16 cellular contexts compared by ENCODE assay signal in genomic region chr5:77638763-77639451, GRCh38. TPM values are rescaled to one million over a fixed set of nuclear protein-coding genes. Genes with fewer than 3 reads are reported as not detected.
DNase-seq lines count a peak whose midpoint lies in the region; TF ChIP-seq lines count a peak whose summit lies in the region.
"Had no signal": no experiment of that assay in that cellular context is flagged by ENCODE, and none has a peak within 500 bp of the region (broad histone marks: within the 10 kb centered on the region; RNA-seq: fewer than 3 reads in every experiment).

No MANE protein-coding gene starts in this region.

- DNase-seq in NCI-H2107 (lab: John Stamatoyannopoulos, UW) = peak; percentile 57
- DNase-seq in NCI-H2107 treated with DMSO at 0.1 percent for 48 hours (lab: John Stamatoyannopoulos, UW; ENCODE audit: unreplicated experiment) = no peak
- peak; percentile 38 for DNase-seq in NCI-H1092 treated with DMSO at 0.1 percent for 48 hours (lab: John Stamatoyannopoulos, UW)
- peak; percentile 94 for DNase-seq in endodermal cell
- DNase-seq in neuronal stem cell (ENCODE audit: low spot score) = no peak
- DNase-seq in NCI-H128 (lab: John Stamatoyannopoulos, UW; ENCODE audit: unreplicated experiment) = no peak
- no peak for DNase-seq in activated CD4-positive, alpha-beta memory T cell treated with anti-CD3 and anti-CD28 coated beads, Interleukin-2, amount 10 ng/mL, durations not matched to agents 7 days and 5 days
- DNase-seq in mesenteric fat pad (ENCODE audit: low spot score) = no peak
- DNase-seq: activated effector memory CD4-positive, alpha-beta T cell treated with anti-CD3 and anti-CD28 coated beads, Interleukin-2, amount 50 U/mL, for 16 hours; cortex of kidney; GDM1; heart right ventricle; HFFc6; NCI-H1436; OCI-M1 had no signal

- H3K27me3 Mint-ChIP-seq in endodermal cell (ENCODE audit: insufficient read depth) = peaks cover 100% of the 10 kb centered on the region
- peaks cover 75% of the 10 kb centered on the region for H3K27me3 Mint-ChIP-seq in activated CD4-positive, alpha-beta memory T cell treated with anti-CD3 and anti-CD28 coated beads, Interleukin-2, amount 10 ng/mL, durations not matched to agents 7 days and 5 days

- peak overlapping the region; percentile 87 for H2AFZ ChIP-seq in neuronal stem cell (ENCODE audit: low read length)

- H3K23ac ChIP-seq in neuronal stem cell (ENCODE audit: low read depth, low read length, poor library complexity) = peak overlapping the region; percentile 71

- H3K27me3 ChIP-seq in endodermal cell (ENCODE audit: control insufficient read depth, insufficient read depth, low read length, poor library complexity, severe bottlenecking) = peaks cover 100% of the 10 kb centered on the region
- H3K27me3 ChIP-seq in neuronal stem cell (ENCODE audit: control insufficient read depth in 3 of 3, insufficient read depth in 3 of 3, low read depth in 1 of 3, low read length in 3 of 3) = peaks cover 36 to 100% (median 80%) of the 10 kb centered on the region in 3 experiments

- H3K14ac ChIP-seq in neuronal stem cell (ENCODE audit: low read length) = no peak overlapping the region

- TF ChIP-seq CTCF in endodermal cell (conservative IDR thresholded peaks at IDR 0.05) = peak; percentile 31

- H2AK5ac ChIP-seq in neuronal stem cell (ENCODE audit: low read depth, low read length) = no peak overlapping the region

- H3K4me2 ChIP-seq in neuronal stem cell (ENCODE audit: insufficient read depth, low read length, poor library complexity, severe bottlenecking) = peak overlapping the region; percentile 46

- H3K4me1 ChIP-seq in endodermal cell (ENCODE audit: control insufficient read depth, insufficient read depth, low read length) (peaks cover 6% of the 10 kb centered on the region), neuronal stem cell (ENCODE audit: control insufficient read depth in 2 of 2, insufficient read depth in 1 of 2, low read depth in 1 of 2, low read length in 2 of 2) (peaks cover 7 to 13% of the 10 kb centered on the region in 2 donors)

- H3K36me3 Mint-ChIP-seq in endodermal cell (ENCODE audit: low read depth) = no peaks in the 10 kb centered on the region
- peaks cover 17% of the 10 kb centered on the region for H3K36me3 Mint-ChIP-seq in activated CD4-positive, alpha-beta memory T cell treated with anti-CD3 and anti-CD28 coated beads, Interleukin-2, amount 10 ng/mL, durations not matched to agents 7 days and 5 days (ENCODE audit: low read depth)

- no peak overlapping the region for H3K27ac Mint-ChIP-seq in endodermal cell
- H3K27ac Mint-ChIP-seq in activated CD4-positive, alpha-beta memory T cell treated with anti-CD3 and anti-CD28 coated beads, Interleukin-2, amount 10 ng/mL, durations not matched to agents 7 days and 5 days = no peak overlapping the region
- H3K27ac Mint-ChIP-seq: HFFc6 had no signal

- POLR2A ChIA-PET in activated CD4-positive, alpha-beta memory T cell treated with anti-CD3 and anti-CD28 coated beads, Interleukin-2, amount 10 ng/mL, durations not matched to agents 7 days and 5 days (lab: Charles Lee) = interaction anchor here (1.5 to 3.5 kb wide), 2 partner anchors 9 to 10 kb away, joined by 3 to 11 read pairs; no protein-coding TSS in a partner anchor

- H2BK120ac ChIP-seq in neuronal stem cell (ENCODE audit: low read depth, low read length) = no peak overlapping the region

- peak overlapping the region; percentile 84 for H3K18ac ChIP-seq in neuronal stem cell (ENCODE audit: low read length)

- H3K9me3 ChIP-seq in endodermal cell (ENCODE audit: control insufficient read depth, low read length) (peaks cover 7% of the 10 kb centered on the region), neuronal stem cell (replicated peaks in 1 of 2; ENCODE audit: control insufficient read depth in 2 of 2, insufficient read depth in 1 of 2, low read depth in 1 of 2, low read length in 2 of 2) (peaks cover 0 to 1% of the 10 kb centered on the region in 2 donors)
- H3K9me3 ChIP-seq: heart right ventricle had no signal

- peak overlapping the region; percentile 20 for H3K4me3 Mint-ChIP-seq in endodermal cell
- H3K4me3 Mint-ChIP-seq in activated CD4-positive, alpha-beta memory T cell treated with anti-CD3 and anti-CD28 coated beads, Interleukin-2, amount 10 ng/mL, durations not matched to agents 7 days and 5 days = no peak overlapping the region
- H3K4me3 Mint-ChIP-seq: HFFc6 had no signal

- H2BK15ac ChIP-seq in neuronal stem cell (ENCODE audit: low read length) = no peak overlapping the region

- H3K36me3 ChIP-seq in endodermal cell (ENCODE audit: control insufficient read depth, insufficient read depth, low read length) (no peaks in the 10 kb centered on the region), neuronal stem cell (replicated peaks in 1 of 2; ENCODE audit: control insufficient read depth in 2 of 2, insufficient read depth in 2 of 2, low read length in 2 of 2) (no peaks in the 10 kb centered on the region)
- H3K36me3 ChIP-seq: heart right ventricle had no signal

- H3K27ac ChIP-seq in endodermal cell (ENCODE audit: low read depth, low read length) = no peak overlapping the region
- no peak overlapping the region for H3K27ac ChIP-seq in neuronal stem cell (replicated peaks; ENCODE audit: low read length)
- H3K27ac ChIP-seq: heart right ventricle had no signal

- peak overlapping the region; percentile 48 for H3K4me3 ChIP-seq in endodermal cell (ENCODE audit: low read length)
- peak overlapping the region; percentile 14 to 67 for H3K4me3 ChIP-seq in neuronal stem cell (ENCODE audit: low read length in 2 of 2)

- no peak overlapping the region for H3K9ac ChIP-seq in endodermal cell (ENCODE audit: extremely low read depth, low read length, poor library complexity, severe bottlenecking)
- H3K9ac ChIP-seq in neuronal stem cell (ENCODE audit: low read depth, low read length, poor library complexity) = peak overlapping the region; percentile 24

- no peaks in the 10 kb centered on the region for H3K9me3 Mint-ChIP-seq in endodermal cell
- H3K9me3 Mint-ChIP-seq in activated CD4-positive, alpha-beta memory T cell treated with anti-CD3 and anti-CD28 coated beads, Interleukin-2, amount 10 ng/mL, durations not matched to agents 7 days and 5 days = peaks cover 2% of the 10 kb centered on the region

- H3K79me1 ChIP-seq in neuronal stem cell (ENCODE audit: low read depth, low read length) = no peaks in the 10 kb centered on the region

- peak overlapping the region; percentile 36 for H2BK12ac ChIP-seq in neuronal stem cell (ENCODE audit: low read length)

- no peak overlapping the region for H4K91ac ChIP-seq in neuronal stem cell (ENCODE audit: low read depth, low read length, poor library complexity)

- no peak overlapping the region for H4K8ac ChIP-seq in neuronal stem cell (ENCODE audit: low read depth, low read length)

- no peak overlapping the region for H2BK5ac ChIP-seq in neuronal stem cell (ENCODE audit: low read length)

- peaks cover 20% of the 10 kb centered on the region for H3K4me1 Mint-ChIP-seq in endodermal cell
- peaks cover 19% of the 10 kb centered on the region for H3K4me1 Mint-ChIP-seq in activated CD4-positive, alpha-beta memory T cell treated with anti-CD3 and anti-CD28 coated beads, Interleukin-2, amount 10 ng/mL, durations not matched to agents 7 days and 5 days

- no peak overlapping the region for H3K4ac ChIP-seq in neuronal stem cell (ENCODE audit: low read length)

- WGBS in endodermal cell (ENCODE audit: insufficient coverage in 1 of 2, insufficient read length in 1 of 2), 2 experiments = 1 to 2% methylated on average over 41 to 56 of the region's 56 CpGs
- no CpG with 5 or more reads among the region's 56 CpGs for WGBS in neuronal stem cell (ENCODE audit: extremely low coverage in 2 of 2, insufficient read length in 2 of 2, insufficient replicate concordance in 1 of 2), 2 donors

- CTCF ChIA-PET in activated CD4-positive, alpha-beta memory T cell treated with anti-CD3 and anti-CD28 coated beads, Interleukin-2, amount 10 ng/mL, durations not matched to agents 7 days and 5 days (lab: Charles Lee) = interaction anchor here (0.8 kb wide), 1 partner anchor 9 kb away, joined by 3 read pairs; no protein-coding TSS in a partner anchor

RNA-seq across cellular contexts. Expression of gene OTP, which starts 0.4 kb away (rescaled TPM):
- total RNA-seq in endodermal cell (not detected), mesenteric fat pad (not detected)
- polyA plus RNA-seq in endodermal cell (2013, experiment 1 of 2) = 0.50 TPM
- 0.25 TPM for polyA plus RNA-seq in endodermal cell (2013, experiment 2 of 2)
- polyA plus RNA-seq in neuronal stem cell (2013, experiment 1 of 2) = 0.13 TPM
- 0.10 TPM for polyA plus RNA-seq in neuronal stem cell (2013, experiment 2 of 2)
- not detected for total RNA-seq in activated CD4-positive, alpha-beta memory T cell treated with anti-CD3 and anti-CD28 coated beads, Interleukin-2, amount 10 ng/mL, durations not matched to agents 7 days and 5 days
- total RNA-seq: A172, heart right ventricle, HFFc6 had no signal
- polyA plus RNA-seq: heart right ventricle had no signal

Comparison
In these comparisons a context has a peak if more than half of its experiments do, and no peak if none do; other contexts are left out.
1. DNase-seq: peak in NCI-H2107 (single experiment), NCI-H1092 treated with DMSO at 0.1 percent for 48 hours (single experiment) and endodermal cell (single experiment); none in NCI-H2107 treated with DMSO at 0.1 percent for 48 hours (single experiment), neuronal stem cell (single experiment), NCI-H128 (single experiment), activated CD4-positive, alpha-beta memory T cell treated with anti-CD3 and anti-CD28 coated beads, Interleukin-2, amount 10 ng/mL, durations not matched to agents 7 days and 5 days (single experiment) and mesenteric fat pad (single experiment).